16 cellular contexts compared by ENCODE assay signal in genomic region chr14:99195602-99196309, GRCh38.
DNase-seq lines count a peak whose midpoint lies in the region; ATAC-seq, FAIRE-seq and TF ChIP-seq lines count a peak whose summit lies in the region.
"Had no signal": no experiment of that assay in that cellular context is flagged by ENCODE, and none has a peak within 500 bp of the region (broad histone marks: within the 10 kb centered on the region; RNA-seq: fewer than 3 reads in every experiment).

No MANE protein-coding gene starts in this region.

- H3K36me3 ChIP-seq in A673 (ENCODE audit: insufficient read depth, low read length, poor library complexity, severe bottlenecking), result peaks cover 44% of the 10 kb centered on the region
- peaks cover 28% of the 10 kb centered on the region for H3K36me3 ChIP-seq in CD4-positive, alpha-beta memory T cell (ENCODE audit: insufficient read depth, low read length)
- H3K36me3 ChIP-seq: adrenal gland had no signal

- CTCF ChIA-PET in A673 (lab: Charles Lee), result no interaction called here
- CTCF ChIA-PET in CD4-positive, alpha-beta memory T cell (lab: Charles Lee; ENCODE audit: partially characterized antibody), result interaction anchor here (1.1 to 1.6 kb wide), 5 partner anchors 15 to 76 kb away, joined by 4 to 6 read pairs (median 4); partner anchors contain the start of gene BCL11B

- no peak overlapping the region for H3K4me3 ChIP-seq in A673 (ENCODE audit: low read depth, low read length, poor library complexity, severe bottlenecking)
- H3K4me3 ChIP-seq in CD4-positive, alpha-beta memory T cell (ENCODE audit: low read length in 2 of 2), result no peak overlapping the region
- H3K4me3 ChIP-seq: adrenal gland, GM23338, lung had no signal

- peaks cover 77 to 100% (median 95%) of the 10 kb centered on the region in 4 donors for H3K4me1 Mint-ChIP-seq in CD4-positive, alpha-beta memory T cell

- FAIRE-seq in HTR-8/SVneo (lab: Jason Lieb, UNC), result no peak

- peak overlapping the region; percentile 15 for H3K27ac ChIP-seq in A673 (ENCODE audit: low read depth, low read length, poor library complexity, severe bottlenecking)
- H3K27ac ChIP-seq in CD4-positive, alpha-beta memory T cell (ENCODE audit: low read depth, low read length), result peak overlapping the region; percentile 81
- H3K27ac ChIP-seq: adrenal gland, VCaP had no signal

- peaks cover 96% of the 10 kb centered on the region for H3K4me1 ChIP-seq in A673 (ENCODE audit: insufficient read depth, low read length, poor library complexity, severe bottlenecking)
- peaks cover 98% of the 10 kb centered on the region for H3K4me1 ChIP-seq in CD4-positive, alpha-beta memory T cell (ENCODE audit: insufficient read depth, low read length)

- H3K27me3 ChIP-seq in A673 (replicated peaks; ENCODE audit: insufficient read depth, low read depth, low read length, poor library complexity), result no peaks in the 10 kb centered on the region
- no peaks in the 10 kb centered on the region for H3K27me3 ChIP-seq in CD4-positive, alpha-beta memory T cell (ENCODE audit: insufficient read depth, low read length)
- H3K27me3 ChIP-seq: adrenal gland had no signal

- intact Hi-C loops in A673 (cut with micrococcal nuclease; ENCODE audit: unreplicated experiment), result loop anchor here (5.0 kb wide), 1 partner anchor 72 kb away; no protein-coding TSS in a partner anchor
- intact Hi-C loops in CD4-positive, alpha-beta memory T cell (cut with micrococcal nuclease), result no loop called here
- intact Hi-C loops in left ventricle myocardium superior (cut with micrococcal nuclease), result no loop called here

- POLR2A ChIA-PET in A673 (lab: Charles Lee; ENCODE audit: low non-redundant PET), result no interaction called here
- POLR2A ChIA-PET in CD4-positive, alpha-beta memory T cell (lab: Charles Lee; ENCODE audit: partially characterized antibody), result interaction anchor here (1.0 to 87.2 kb wide), 3 partner anchors 12 to 49 kb away, joined by 3 to 6015 read pairs (median 79); partner anchors contain the start of gene BCL11B

- BruUV-seq in A673 (replicated peaks; lab: Mats Ljungman, UMichigan), result no TSS peak

- DNase-seq in A673 (ENCODE audit: low spot score) (peak; percentile 72), RPMI7951 (ENCODE audit: low read depth) (peak; percentile 39), dermis blood vessel endothelial cell (peak; percentile 2), NCI-H2196 (lab: John Stamatoyannopoulos, UW; ENCODE audit: unreplicated experiment) (no peak), left ventricle myocardium superior (no peak), HTR-8/SVneo (ENCODE audit: insufficient read length, low spot score) (no peak)
- no peak for DNase-seq in CD4-positive, alpha-beta memory T cell
- DNase-seq: effector CD8-positive, alpha-beta T cell; NCI-H187 treated with DMSO at 0.1 percent for 48 hours; occipital lobe; stimulated activated naive CD4-positive, alpha-beta T cell had no signal

- ATAC-seq in left ventricle myocardium superior (no peak), HG02642 (IDR thresholded peaks at IDR 0.05; ENCODE audit: poor library complexity, unreplicated experiment) (no peak)
- ATAC-seq: GM23338 had no signal

- peaks cover 0 to 8% (median 0%) of the 10 kb centered on the region in 8 donors for H3K9me3 Mint-ChIP-seq in CD4-positive, alpha-beta memory T cell
- H3K9me3 Mint-ChIP-seq: GM23338 had no signal

- H3K4me3 Mint-ChIP-seq in CD4-positive, alpha-beta memory T cell, result peak overlapping the region in 7 of 8 donors; percentile 36 to 94 (median 86)
- H3K4me3 Mint-ChIP-seq: GM23338 had no signal

- no peaks in the 10 kb centered on the region for H3K27me3 Mint-ChIP-seq in CD4-positive, alpha-beta memory T cell

- peaks cover 37 to 75% of the 10 kb centered on the region in 2 donors for H3K36me3 Mint-ChIP-seq in CD4-positive, alpha-beta memory T cell

- TF ChIP-seq CTCF in A673 (conservative IDR thresholded peaks at IDR 0.05; ENCODE audit: low read depth, low read length), result no peak

- peak overlapping the region; percentile 92 to 99 (median 98) for H3K27ac Mint-ChIP-seq in CD4-positive, alpha-beta memory T cell

- H3K9me3 ChIP-seq in A673 (ENCODE audit: low read depth, low read length, poor library complexity, severe bottlenecking), result no peaks in the 10 kb centered on the region
- H3K9me3 ChIP-seq in CD4-positive, alpha-beta memory T cell (ENCODE audit: control insufficient read depth in 1 of 2, low read length in 2 of 2), result no peaks in the 10 kb centered on the region
- H3K9me3 ChIP-seq: adrenal gland had no signal

Comparison
In these comparisons a context has a peak if more than half of its experiments do, and no peak if none do; other contexts are left out.
1. DNase-seq: peak in A673 (single experiment), RPMI7951 (single experiment) and dermis blood vessel endothelial cell (single experiment); none in CD4-positive, alpha-beta memory T cell (0 of 5), NCI-H2196 (single experiment), left ventricle myocardium superior (single experiment) and HTR-8/SVneo (single experiment).